Comparison of ENCODE assay signal across 20 cellular contexts in the genomic region with DNA sequence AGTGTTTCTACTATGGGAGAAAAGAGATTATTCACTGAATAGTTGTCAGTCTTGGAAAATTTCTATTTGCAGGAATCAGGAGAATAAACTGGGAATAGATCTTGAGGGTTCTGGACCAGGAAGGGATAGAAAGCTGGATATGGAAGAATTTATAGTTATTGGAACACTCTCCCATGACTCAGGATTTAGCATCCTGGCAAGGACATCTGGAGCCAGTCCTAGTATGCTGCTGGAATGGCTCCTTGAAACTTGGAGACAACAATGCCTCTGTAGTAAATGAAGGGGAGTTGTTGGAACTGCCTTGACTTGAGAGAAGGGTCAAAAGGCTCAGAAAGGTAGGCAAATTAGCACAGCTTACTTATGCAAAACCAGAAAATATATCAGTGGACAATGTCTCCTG. TPM values are rescaled to one million over a fixed set of nuclear protein-coding genes. Genes with fewer than 3 reads are reported as not detected.
DNase-seq lines count a peak whose midpoint lies in the region; ATAC-seq and TF ChIP-seq lines count a peak whose summit lies in the region.
"Had no signal": no experiment of that assay in that cellular context is flagged by ENCODE, and none has a peak within 500 bp of the region (broad histone marks: within the 10 kb centered on the region; RNA-seq: fewer than 3 reads in every experiment).

No MANE protein-coding gene starts in this region.

- no peak overlapping the region for H4K8ac ChIP-seq in mesenchymal stem cell (ENCODE audit: low read length)

- H2AFZ ChIP-seq in mesenchymal stem cell (ENCODE audit: low read depth, low read length), result no peak overlapping the region
- H2AFZ ChIP-seq: parathyroid adenoma had no signal

- DNase-seq in left ventricle myocardium superior (no peak), cardiac septum (ENCODE audit: low spot score) (no peak), breast epithelium (ENCODE audit: low spot score in 2 of 2) (no peak), mesenchymal stem cell (no peak), uterus (peak in 1 of 2 donors; percentile 19), dedifferentiated amniotic fluid mesenchymal stem cell (ENCODE audit: extremely low spot score) (no peak), spleen (no peak)
- DNase-seq: activated CD4-positive, alpha-beta T cell treated with anti-CD3 and anti-CD28 coated beads, Interleukin-2, amount 50 U/mL, for 48 hours; activated naive CD4-positive, alpha-beta T cell treated with anti-CD3 and anti-CD28 coated beads, Interleukin-2, amount 50 U/mL, for 16 hours; activated T-cell treated with anti-CD3 and anti-CD28 coated beads, Interleukin-2, amount 50 U/mL, for 1 hour; CD4-positive, CD25-positive, alpha-beta regulatory T cell; left ventricle myocardium inferior; NCI-H1436 treated with DMSO at 0.1 percent for 48 hours; NK-92 treated with Interleukin-12 subunit alpha and Interleukin-12 subunit beta, amount 100 ng/mL, for 24 hours; stimulated activated CD4-positive, alpha-beta T cell treated with anti-CD3 and anti-CD28 coated beads, Interleukin-12 subunit alpha, Interleukin-12 subunit beta, amount 100 ng/mL, for 4 hours; T-cell had no signal

- H3K4me3 ChIP-seq in breast epithelium, result no peak overlapping the region
- H3K4me3 ChIP-seq in mesenchymal stem cell (ENCODE audit: insufficient read depth in 1 of 2, low read depth in 1 of 2, low read length in 2 of 2), result no peak overlapping the region
- no peak overlapping the region for H3K4me3 ChIP-seq in uterus
- no peak overlapping the region for H3K4me3 ChIP-seq in spleen
- H3K4me3 ChIP-seq: left ventricle myocardium inferior, upper lobe of left lung had no signal

- H2BK120ac ChIP-seq in mesenchymal stem cell (ENCODE audit: low read depth, low read length), result no peak overlapping the region

- H3K36me3 ChIP-seq in breast epithelium, result no peaks in the 10 kb centered on the region
- no peaks in the 10 kb centered on the region for H3K36me3 ChIP-seq in mesenchymal stem cell (ENCODE audit: control insufficient read depth in 1 of 2, insufficient read depth in 2 of 2, low read depth in 1 of 2, low read length in 2 of 2)
- no peaks in the 10 kb centered on the region for H3K36me3 ChIP-seq in uterus
- H3K36me3 ChIP-seq in spleen, result no peaks in the 10 kb centered on the region
- H3K36me3 ChIP-seq: left ventricle myocardium inferior, upper lobe of left lung had no signal

- no peak overlapping the region for H3K4me2 ChIP-seq in mesenchymal stem cell (ENCODE audit: low read length, poor library complexity, severe bottlenecking)

- H3K9ac ChIP-seq in mesenchymal stem cell (ENCODE audit: low read length), result peak overlapping the region; percentile 41
- H3K9ac ChIP-seq: parathyroid adenoma had no signal

- H3K79me1 ChIP-seq in mesenchymal stem cell (replicated peaks; ENCODE audit: low read length, poor library complexity, severe bottlenecking), result no peaks in the 10 kb centered on the region

- no peak overlapping the region for H2AK5ac ChIP-seq in mesenchymal stem cell (ENCODE audit: low read length, severe bottlenecking)

- no peak for TF ChIP-seq CTCF in breast epithelium (IDR thresholded peaks at IDR 0.05)
- TF ChIP-seq CTCF in uterus (IDR thresholded peaks at IDR 0.05), result no peak
- no peak for TF ChIP-seq CTCF in spleen (IDR thresholded peaks at IDR 0.05 in 8 of 11, conservative IDR thresholded peaks at IDR 0.05 in 3 of 11)

- H3K18ac ChIP-seq in mesenchymal stem cell (ENCODE audit: low read depth in 1 of 2, low read length in 2 of 2), result no peak overlapping the region

- H3K4ac ChIP-seq in mesenchymal stem cell (ENCODE audit: low read depth in 1 of 2, low read length in 2 of 2), result no peak overlapping the region

- H3K14ac ChIP-seq in mesenchymal stem cell (ENCODE audit: low read length in 2 of 2), result no peak overlapping the region

- TF ChIP-seq POLR2A in breast epithelium (IDR thresholded peaks at IDR 0.05) (no peak), uterus (IDR thresholded peaks at IDR 0.05) (no peak), spleen (IDR thresholded peaks at IDR 0.05) (no peak)

- ATAC-seq in left ventricle myocardium superior, result peak; percentile 33
- ATAC-seq in HG02870 (IDR thresholded peaks at IDR 0.05; ENCODE audit: unreplicated experiment), result no peak
- ATAC-seq: stimulated activated memory B cell treated with anti-CD40 and anti-IgM and Interleukin-4, amounts not matched to agents 10 μg/mL and 1 μg/mL and 100 μg/mL, for 72 hours; T-cell had no signal

- H3K23ac ChIP-seq in mesenchymal stem cell (ENCODE audit: low read length in 2 of 2), result no peak overlapping the region

- no peak overlapping the region for H4K91ac ChIP-seq in mesenchymal stem cell (ENCODE audit: low read length)

- intact Hi-C loops in left ventricle myocardium superior (cut with micrococcal nuclease) (no loop called here), cardiac septum (cut with DNase I) (no loop called here), breast epithelium (cut with DNase I; ENCODE audit: low total_unique reads) (no loop called here), uterus (cut with DNase I; ENCODE audit: low total_unique reads) (no loop called here), spleen (cut with DNase I; ENCODE audit: low total_unique reads) (no loop called here)

- H3K4me1 ChIP-seq in breast epithelium (no peaks in the 10 kb centered on the region), mesenchymal stem cell (ENCODE audit: control insufficient read depth, insufficient read depth, low read depth, low read length) (no peaks in the 10 kb centered on the region), uterus (no peaks in the 10 kb centered on the region), spleen (no peaks in the 10 kb centered on the region)
- H3K4me1 ChIP-seq: left ventricle myocardium inferior, parathyroid adenoma, upper lobe of left lung had no signal

- H2BK5ac ChIP-seq in mesenchymal stem cell (ENCODE audit: low read depth, low read length, poor library complexity, severe bottlenecking), result no peak overlapping the region

- no peak overlapping the region for H2BK12ac ChIP-seq in mesenchymal stem cell (ENCODE audit: low read length in 2 of 2)

- no peak overlapping the region for H2BK15ac ChIP-seq in mesenchymal stem cell (ENCODE audit: low read depth, poor library complexity, severe bottlenecking)

- peak overlapping the region; percentile 32 to 40 for H3K27ac ChIP-seq in breast epithelium
- no peak overlapping the region for H3K27ac ChIP-seq in mesenchymal stem cell (ENCODE audit: low read length, poor library complexity, severe bottlenecking)
- H3K27ac ChIP-seq in uterus, result peak overlapping the region; percentile 18 to 30
- no peak overlapping the region for H3K27ac ChIP-seq in spleen
- H3K27ac ChIP-seq: left ventricle myocardium inferior, parathyroid adenoma had no signal

- H3K27me3 ChIP-seq in breast epithelium (no peaks in the 10 kb centered on the region), mesenchymal stem cell (ENCODE audit: control insufficient read depth in 1 of 2, insufficient read depth in 1 of 2, low read length in 2 of 2) (no peaks in the 10 kb centered on the region), uterus (no peaks in the 10 kb centered on the region), spleen (replicated peaks in 1 of 7) (no peaks in the 10 kb centered on the region)
- H3K27me3 ChIP-seq: upper lobe of left lung had no signal

- H3K9me3 ChIP-seq in breast epithelium (peaks cover 0 to 8% of the 10 kb centered on the region in 2 donors), mesenchymal stem cell (ENCODE audit: control insufficient read depth, low read length) (no peaks in the 10 kb centered on the region), uterus (no peaks in the 10 kb centered on the region), spleen (peaks cover 0 to 12% (median 0%) of the 10 kb centered on the region in 8 donors)
- H3K9me3 ChIP-seq: left ventricle myocardium inferior, upper lobe of left lung had no signal

RNA-seq across cellular contexts. Expression of a gene that starts 23.5 kb away (rescaled TPM):
- total RNA-seq in left ventricle myocardium superior, result 27.6 TPM
- total RNA-seq in cardiac septum, result 27.8 TPM
- total RNA-seq in breast epithelium, result 100 to 1,000 TPM in 2 of 3 donors, 10 to 100 TPM in 1; 72.8 to 169 (median 119) TPM
- 53.5 TPM for polyA plus RNA-seq in mesenchymal stem cell (2013, experiment 1 of 2)
- 53.0 TPM for polyA plus RNA-seq in mesenchymal stem cell (2013, experiment 2 of 2)
- total RNA-seq in uterus, result 100 to 1,000 TPM in 2 of 4 donors, 10 to 100 TPM in 2; 54.3 to 180 (median 80.1) TPM
- total RNA-seq in spleen, result 100 to 1,000 TPM in 3 of 7 donors, 10 to 100 TPM in 4; 67.8 to 158 (median 90.9) TPM
- 10 to 100 TPM; 36.4 to 54.6 (median 37.2) TPM for polyA plus RNA-seq in spleen

Comparison
In these comparisons a context has a peak if more than half of its experiments do, and no peak if none do; other contexts are left out.
1. H3K27ac ChIP-seq: peak in breast epithelium (2 of 2) and uterus (2 of 2); none in mesenchymal stem cell (single experiment) and spleen (0 of 8).